In the genomic region with DNA sequence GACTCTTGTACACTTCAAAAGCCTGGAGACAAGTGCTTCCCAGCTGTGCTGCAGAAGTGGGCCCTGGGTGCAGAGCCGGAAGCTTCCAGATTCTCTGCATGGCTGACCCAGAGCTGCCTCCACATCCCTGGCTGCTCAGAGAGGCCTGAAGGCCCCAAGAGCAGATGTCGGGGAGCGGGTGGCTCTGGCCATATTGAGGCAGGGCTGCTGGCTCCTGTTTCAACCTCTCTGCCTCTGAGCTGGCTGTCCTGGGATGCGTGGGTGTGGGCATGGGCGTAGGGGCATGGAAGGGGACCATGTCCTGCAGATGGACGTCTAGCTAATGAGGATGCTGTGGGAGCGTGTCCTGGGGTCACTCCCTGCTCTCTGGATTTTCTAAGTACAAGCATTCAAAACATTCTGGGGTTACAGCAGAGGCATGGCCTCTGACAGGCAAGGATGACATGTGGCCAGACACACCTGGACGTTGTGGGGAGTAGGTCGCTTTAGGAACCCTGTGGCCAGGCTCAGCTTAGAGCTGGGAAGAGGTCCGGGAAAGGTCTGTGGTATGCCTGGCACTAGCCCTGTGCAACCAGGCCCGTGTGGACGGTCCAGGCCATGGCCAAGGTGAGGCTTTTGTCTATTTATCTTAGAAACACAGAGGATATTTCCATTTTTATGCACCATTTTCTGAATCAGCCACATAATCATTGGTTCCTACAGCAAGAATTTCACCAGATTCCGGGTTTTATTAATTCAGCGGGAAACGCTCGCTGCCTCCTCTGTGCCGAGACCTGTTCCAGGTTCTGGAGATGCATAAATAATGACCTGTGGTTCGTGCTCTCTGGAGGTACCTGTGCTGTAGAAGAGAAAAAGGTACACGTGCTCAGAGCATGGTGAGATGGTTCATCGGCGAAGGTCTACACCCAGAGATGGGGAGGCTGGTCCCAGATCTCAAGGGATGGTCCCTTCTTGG, we compare ENCODE assay signal across 16 cellular contexts.
DNase-seq lines count a peak whose midpoint lies in the region; ATAC-seq and TF ChIP-seq lines count a peak whose summit lies in the region.
"Had no signal": no experiment of that assay in that cellular context is flagged by ENCODE, and none has a peak within 500 bp of the region (broad histone marks: within the 10 kb centered on the region; RNA-seq: fewer than 3 reads in every experiment).

No MANE protein-coding gene starts in this region.

- H3K27me3 Mint-ChIP-seq in activated CD8-positive, alpha-beta memory T cell treated with anti-CD3 and anti-CD28 coated beads, Interleukin-2, amount 10 ng/mL, durations not matched to agents 7 days and 5 days, result no peaks in the 10 kb centered on the region
- peaks cover 12% of the 10 kb centered on the region for H3K27me3 Mint-ChIP-seq in T-helper 17 cell
- H3K27me3 Mint-ChIP-seq: CD4-positive, CD25-positive, alpha-beta regulatory T cell had no signal

- H3K9me3 ChIP-seq in BLaER1, result no peaks in the 10 kb centered on the region
- H3K9me3 ChIP-seq in T-helper 17 cell (ENCODE audit: control insufficient read depth, low read length, poor library complexity, severe bottlenecking), result no peaks in the 10 kb centered on the region

- DNase-seq in activated CD8-positive, alpha-beta memory T cell treated with anti-CD3 and anti-CD28 coated beads, Interleukin-2, amount 50 U/mL, for 48 hours, result peak; percentile 15
- no peak for DNase-seq in activated CD8-positive, alpha-beta memory T cell treated with anti-CD3 and anti-CD28 coated beads, Interleukin-2, amount 10 ng/mL, durations not matched to agents 7 days and 5 days
- DNase-seq in mesenteric fat pad (ENCODE audit: low spot score) (peak; percentile 76), sciatic nerve (ENCODE audit: low spot score) (peak; percentile 21), erythroblast (lab: John Stamatoyannopoulos, UW) (no peak), T-helper 17 cell (no peak)
- DNase-seq: 8988T; AML-193; CD4-positive, CD25-positive, alpha-beta regulatory T cell; DMS53; H7 had no signal

- no peak overlapping the region for H3K27ac ChIP-seq in BLaER1
- H3K27ac ChIP-seq: BLaER1 treated with 17β-estradiol and CSF1 and Interleukin-3, amounts not matched to agents 10 nM and 100 nM had no signal

- H3K36me3 Mint-ChIP-seq in activated CD8-positive, alpha-beta memory T cell treated with anti-CD3 and anti-CD28 coated beads, Interleukin-2, amount 10 ng/mL, durations not matched to agents 7 days and 5 days, result no peaks in the 10 kb centered on the region
- H3K36me3 Mint-ChIP-seq in T-helper 17 cell (ENCODE audit: low read depth), result no peaks in the 10 kb centered on the region
- H3K36me3 Mint-ChIP-seq: CD4-positive, CD25-positive, alpha-beta regulatory T cell had no signal

- H3K4me3 Mint-ChIP-seq in activated CD8-positive, alpha-beta memory T cell treated with anti-CD3 and anti-CD28 coated beads, Interleukin-2, amount 10 ng/mL, durations not matched to agents 7 days and 5 days, result no peak overlapping the region
- H3K4me3 Mint-ChIP-seq in T-helper 17 cell, result no peak overlapping the region
- H3K4me3 Mint-ChIP-seq: CD4-positive, CD25-positive, alpha-beta regulatory T cell; GM23338 had no signal

- H3K27me3 ChIP-seq in BLaER1, result no peaks in the 10 kb centered on the region
- H3K27me3 ChIP-seq: BLaER1 treated with 17β-estradiol and CSF1 and Interleukin-3, amounts not matched to agents 10 nM and 100 nM had no signal

- intact Hi-C loops in sciatic nerve (cut with DNase I), result no loop called here

- no peaks in the 10 kb centered on the region for H3K36me3 ChIP-seq in BLaER1
- H3K36me3 ChIP-seq: BLaER1 treated with 17β-estradiol and CSF1 and Interleukin-3, amounts not matched to agents 10 nM and 100 nM had no signal

- CTCF ChIA-PET in activated CD8-positive, alpha-beta memory T cell treated with anti-CD3 and anti-CD28 coated beads, Interleukin-2, amount 10 ng/mL, durations not matched to agents 7 days and 5 days (lab: Charles Lee), result no interaction called here

- H3K4me1 Mint-ChIP-seq in activated CD8-positive, alpha-beta memory T cell treated with anti-CD3 and anti-CD28 coated beads, Interleukin-2, amount 10 ng/mL, durations not matched to agents 7 days and 5 days, result no peaks in the 10 kb centered on the region
- H3K4me1 Mint-ChIP-seq in T-helper 17 cell, result no peaks in the 10 kb centered on the region
- H3K4me1 Mint-ChIP-seq: CD4-positive, CD25-positive, alpha-beta regulatory T cell; GM23338 had no signal

- peaks cover 6% of the 10 kb centered on the region for H3K9me3 Mint-ChIP-seq in activated CD8-positive, alpha-beta memory T cell treated with anti-CD3 and anti-CD28 coated beads, Interleukin-2, amount 10 ng/mL, durations not matched to agents 7 days and 5 days (ENCODE audit: low read depth)

- H3K27ac Mint-ChIP-seq in activated CD8-positive, alpha-beta memory T cell treated with anti-CD3 and anti-CD28 coated beads, Interleukin-2, amount 10 ng/mL, durations not matched to agents 7 days and 5 days, result no peak overlapping the region
- H3K27ac Mint-ChIP-seq in T-helper 17 cell, result no peak overlapping the region
- H3K27ac Mint-ChIP-seq: CD4-positive, CD25-positive, alpha-beta regulatory T cell; GM23338 had no signal

- H3K4me2 ChIP-seq in BLaER1, result peak overlapping the region; percentile 0; the same call in 1 of the 2 replicates
- H3K4me2 ChIP-seq: GM23338 had no signal

- peaks cover 6% of the 10 kb centered on the region for H3K4me1 ChIP-seq in BLaER1

- no peak overlapping the region for H3K4me3 ChIP-seq in BLaER1
- H3K4me3 ChIP-seq: BLaER1 treated with 17β-estradiol and CSF1 and Interleukin-3, amounts not matched to agents 10 nM and 100 nM; GM12878; GM23338 had no signal

- no peak overlapping the region for H3K9ac ChIP-seq in BLaER1
- H3K9ac ChIP-seq: BLaER1 treated with 17β-estradiol and CSF1 and Interleukin-3, amounts not matched to agents 10 nM and 100 nM had no signal

- no peak for ATAC-seq in activated CD8-positive, alpha-beta memory T cell treated with anti-CD3 and anti-CD28 coated beads, Interleukin-2, amount 10 ng/mL, durations not matched to agents 7 days and 5 days
- no peak for ATAC-seq in sciatic nerve
- no peak for ATAC-seq in HG02798 (IDR thresholded peaks at IDR 0.05; ENCODE audit: poor library complexity, unreplicated experiment)
- ATAC-seq in T-helper 17 cell, result no peak
- ATAC-seq: GM12878, GM23338 had no signal

- no peak for TF ChIP-seq POLR2A in erythroblast (IDR thresholded peaks at IDR 0.05; ENCODE audit: low read length)

- no peaks in the 10 kb centered on the region for H4K20me1 ChIP-seq in BLaER1
- H4K20me1 ChIP-seq: BLaER1 treated with 17β-estradiol and CSF1 and Interleukin-3, amounts not matched to agents 10 nM and 100 nM had no signal

Comparison
In these comparisons a context has a peak if more than half of its experiments do, and no peak if none do; other contexts are left out.
1. DNase-seq: peak in activated CD8-positive, alpha-beta memory T cell treated with anti-CD3 and anti-CD28 coated beads, Interleukin-2, amount 50 U/mL, for 48 hours (single experiment), mesenteric fat pad (single experiment) and sciatic nerve (single experiment); none in activated CD8-positive, alpha-beta memory T cell treated with anti-CD3 and anti-CD28 coated beads, Interleukin-2, amount 10 ng/mL, durations not matched to agents 7 days and 5 days (single experiment), erythroblast (0 of 2) and T-helper 17 cell (0 of 3).